In genomic region chr6:52262620-52263344, GRCh38 we compare ENCODE assay signal across 18 cellular contexts. TPM values are rescaled to one million over a fixed set of nuclear protein-coding genes. Genes with fewer than 3 reads are reported as not detected.
A peak's percentile ranks its signal among the peaks of the same experiment; 100 is the strongest.
DNase-seq lines count a peak whose midpoint lies in the region; ATAC-seq, FAIRE-seq and TF ChIP-seq lines count a peak whose summit lies in the region.
"Had no signal": no experiment of that assay in that cellular context is flagged by ENCODE, and none has a peak within 500 bp of the region (broad histone marks: within the 10 kb centered on the region; RNA-seq: fewer than 3 reads in every experiment).

No MANE protein-coding gene starts in this region.

- no peak for TF ChIP-seq POLR2A in K562 (conservative IDR thresholded peaks at IDR 0.05)
- TF ChIP-seq POLR2A in vagina (IDR thresholded peaks at IDR 0.05), result no peak

- TF ChIP-seq CTCF in K562 (IDR thresholded peaks at IDR 0.05 in 2 of 3, conservative IDR thresholded peaks at IDR 0.05 in 1 of 3; ENCODE audit: insufficient read depth in 2 of 3, low read depth in 1 of 3, low read length in 3 of 3) (no peak), vagina (IDR thresholded peaks at IDR 0.05) (no peak)

- H3K9ac ChIP-seq in K562 (ENCODE audit: insufficient read depth in 1 of 2, low read depth in 2 of 2, low read length in 2 of 2), result no peak overlapping the region

- BruUV-seq in K562 (replicated peaks; lab: Mats Ljungman, UMichigan), result no TSS peak

- H4K20me1 ChIP-seq in K562 (replicated peaks; ENCODE audit: control insufficient read depth, insufficient read depth, low read length), result no peaks in the 10 kb centered on the region; the same call in 1 of the 2 replicates

- intact Hi-C loops in activated CD4-positive, alpha-beta T cell treated with anti-CD3 and anti-CD28 coated beads for 36 hours (cut with DNase I, micrococcal nuclease), result loop anchor here (1.0 to 10.0 kb wide), 8 partner anchors 22 to 405 kb away; partner anchors contain the start of gene MCM3 (in 1 of the 2)
- intact Hi-C loops in K562 (cut with micrococcal nuclease), result no loop called here
- intact Hi-C loops in vagina (cut with DNase I), result no loop called here

- no peak overlapping the region for H2AFZ ChIP-seq in K562 (ENCODE audit: low read depth, low read length)

- H3K4me2 ChIP-seq in K562 (ENCODE audit: insufficient read depth, low read length), result no peak overlapping the region

- TF ChIP-seq EP300 in K562 (IDR thresholded peaks at IDR 0.05; ENCODE audit: low read length), result no peak

- no peak for ATAC-seq in activated CD4-positive, alpha-beta T cell treated with anti-CD3 and anti-CD28 coated beads for 36 hours
- no peak for ATAC-seq in stimulated activated naive CD8-positive, alpha-beta T cell treated with anti-CD3 and anti-CD28 coated beads, Interleukin-15, Interleukin-2, amounts not matched to agents 100 U/mL and 50 U/mL, for 24 hours
- ATAC-seq in K562, result no peak
- no peak for ATAC-seq in GM18870 (IDR thresholded peaks at IDR 0.05; ENCODE audit: unreplicated experiment)
- ATAC-seq in GM19455 (IDR thresholded peaks at IDR 0.05; ENCODE audit: unreplicated experiment), result no peak

- H3K27me3 ChIP-seq in K562 (ENCODE audit: control insufficient read depth in 2 of 2, insufficient read depth in 2 of 2, low read length in 2 of 2) (no peaks in the 10 kb centered on the region), vagina (no peaks in the 10 kb centered on the region)

- no peak for FAIRE-seq in K562 (lab: Jason Lieb, UNC)
- FAIRE-seq: H1 had no signal

- H3K4me3 Mint-ChIP-seq in activated CD4-positive, alpha-beta T cell treated with anti-CD3 and anti-CD28 coated beads for 36 hours, result no peak overlapping the region
- H3K4me3 Mint-ChIP-seq in stimulated activated naive CD8-positive, alpha-beta T cell treated with anti-CD3 and anti-CD28 coated beads, Interleukin-15, Interleukin-2, amounts not matched to agents 100 ng/mL and 50 ng/mL, for 24 hours, result no peak overlapping the region

- H3K9me3 ChIP-seq in K562 (replicated peaks; ENCODE audit: control insufficient read depth, insufficient read depth, low read depth, low read length) (no peaks in the 10 kb centered on the region), vagina (no peaks in the 10 kb centered on the region)
- H3K9me3 ChIP-seq: Caco-2 had no signal

- H3K27ac Mint-ChIP-seq in activated CD4-positive, alpha-beta T cell treated with anti-CD3 and anti-CD28 coated beads for 36 hours, result peak overlapping the region; percentile 47
- H3K27ac Mint-ChIP-seq in stimulated activated naive CD8-positive, alpha-beta T cell treated with anti-CD3 and anti-CD28 coated beads, Interleukin-15, Interleukin-2, amounts not matched to agents 100 ng/mL and 50 ng/mL, for 24 hours, result peak overlapping the region; percentile 65

- H3K4me1 ChIP-seq in K562 (replicated peaks in 1 of 2; ENCODE audit: control insufficient read depth in 2 of 2, insufficient read depth in 2 of 2, low read length in 2 of 2) (no peaks in the 10 kb centered on the region), vagina (no peaks in the 10 kb centered on the region)
- H3K4me1 ChIP-seq: Caco-2 had no signal

- peaks cover 66% of the 10 kb centered on the region for H3K36me3 Mint-ChIP-seq in activated CD4-positive, alpha-beta T cell treated with anti-CD3 and anti-CD28 coated beads for 36 hours (ENCODE audit: low read depth)
- peaks cover 71% of the 10 kb centered on the region for H3K36me3 Mint-ChIP-seq in stimulated activated naive CD8-positive, alpha-beta T cell treated with anti-CD3 and anti-CD28 coated beads, Interleukin-15, Interleukin-2, amounts not matched to agents 100 ng/mL and 50 ng/mL, for 24 hours (ENCODE audit: low read depth)

- no peak for TF ChIP-seq RAD21 in K562 (CRISPR knock-in tag; conservative IDR thresholded peaks at IDR 0.05 in 1 of 2, IDR thresholded peaks at IDR 0.05 in 1 of 2)

- in situ Hi-C loops in K562 (cut with MboI), result loop anchor here (5.0 kb wide), 1 partner anchor 100 kb away; no protein-coding TSS in a partner anchor

- H3K36me3 ChIP-seq in K562 (ENCODE audit: control insufficient read depth, insufficient read depth, low read length), result peaks cover 64% of the 10 kb centered on the region
- peaks cover 0 to 20% of the 10 kb centered on the region in 2 donors for H3K36me3 ChIP-seq in vagina

- no peaks in the 10 kb centered on the region for H3K79me2 ChIP-seq in K562 (ENCODE audit: control insufficient read depth, insufficient read depth, low read length)

- H3K27ac ChIP-seq in K562 (ENCODE audit: extremely low read depth, low read depth, low read length) (no peak overlapping the region), vagina (no peak overlapping the region)
- H3K27ac ChIP-seq: 22Rv1 had no signal

- no peaks in the 10 kb centered on the region for H3K27me3 Mint-ChIP-seq in activated CD4-positive, alpha-beta T cell treated with anti-CD3 and anti-CD28 coated beads for 36 hours
- H3K27me3 Mint-ChIP-seq in stimulated activated naive CD8-positive, alpha-beta T cell treated with anti-CD3 and anti-CD28 coated beads, Interleukin-15, Interleukin-2, amounts not matched to agents 100 ng/mL and 50 ng/mL, for 24 hours, result no peaks in the 10 kb centered on the region

- H3K4me1 Mint-ChIP-seq in activated CD4-positive, alpha-beta T cell treated with anti-CD3 and anti-CD28 coated beads for 36 hours, result peaks cover 12% of the 10 kb centered on the region
- H3K4me1 Mint-ChIP-seq in stimulated activated naive CD8-positive, alpha-beta T cell treated with anti-CD3 and anti-CD28 coated beads, Interleukin-15, Interleukin-2, amounts not matched to agents 100 ng/mL and 50 ng/mL, for 24 hours (ENCODE audit: low read depth), result peaks cover 10% of the 10 kb centered on the region

- no peaks in the 10 kb centered on the region for H3K9me1 ChIP-seq in K562 (ENCODE audit: control insufficient read depth, insufficient read depth, low read length)

- no peak overlapping the region for H3K4me3 ChIP-seq in K562
- H3K4me3 ChIP-seq in vagina, result no peak overlapping the region

- H3K9me3 Mint-ChIP-seq in activated CD4-positive, alpha-beta T cell treated with anti-CD3 and anti-CD28 coated beads for 36 hours (ENCODE audit: low read depth), result no peaks in the 10 kb centered on the region
- H3K9me3 Mint-ChIP-seq in stimulated activated naive CD8-positive, alpha-beta T cell treated with anti-CD3 and anti-CD28 coated beads, Interleukin-15, Interleukin-2, amounts not matched to agents 100 ng/mL and 50 ng/mL, for 24 hours, result no peaks in the 10 kb centered on the region

- WGBS in K562 (ENCODE audit: insufficient coverage, low coverage, missing lambda C conversion rate), result 92% methylated on average over 9 of the region's 9 CpGs

- no peak for DNase-seq in activated CD4-positive, alpha-beta T cell treated with anti-CD3 and anti-CD28 coated beads for 36 hours
- DNase-seq in activated CD4-positive, alpha-beta T cell treated with anti-CD3 and anti-CD28 coated beads for 48 hours, result no peak
- no peak for DNase-seq in stimulated activated naive CD8-positive, alpha-beta T cell treated with anti-CD3 and anti-CD28 coated beads, Interleukin-15, Interleukin-2, amounts not matched to agents 100 U/mL and 50 U/mL, for 24 hours
- no peak for DNase-seq in K562 (ENCODE audit: extremely low read depth in 1 of 4, low spot score in 3 of 4)
- DNase-seq in vagina (ENCODE audit: extremely low spot score in 2 of 2), result no peak
- DNase-seq: NCI-H226, SHP77 treated with DMSO at 0.1 percent for 48 hours had no signal

- POLR2A ChIA-PET in activated CD4-positive, alpha-beta T cell treated with anti-CD3 and anti-CD28 coated beads for 36 hours (lab: Charles Lee), result interaction anchor here (1.0 kb wide), 1 partner anchor 165 kb away, joined by 4 read pairs; no protein-coding TSS in a partner anchor
- POLR2A ChIA-PET in K562 (lab: Yijun Ruan, JAX), result interaction anchor here (1.1 to 2.2 kb wide), 2 partner anchors 20 to 22 kb away, joined by 6 read pairs; partner anchors contain the start of gene MCM3

- CTCF ChIA-PET in activated CD4-positive, alpha-beta T cell treated with anti-CD3 and anti-CD28 coated beads for 36 hours (lab: Charles Lee), result interaction anchor here (0.7 to 7.3 kb wide), 24 partner anchors 11 to 389 kb away, joined by 3 to 106 read pairs (median 6); partner anchors contain the start of gene MCM3
- CTCF ChIA-PET in K562 (lab: Yijun Ruan, JAX; ENCODE audit: low intra/inter-chr PET ratio), result no interaction called here

RNA-seq across cellular contexts. Expression of gene IL17F, which starts 18.5 kb away (rescaled TPM):
- 100 to 1,000 TPM; 155 to 157 TPM for total RNA-seq in activated CD4-positive, alpha-beta T cell treated with anti-CD3 and anti-CD28 coated beads for 36 hours
- total RNA-seq in K562 (2011; cell fraction: chromatin; rRNA removed; ENCODE audit: low replicate concordance), result not detected in 2 replicates
- not detected in 2 replicates for total RNA-seq in K562 (2011; cell fraction: nucleolus; rRNA removed)
- total RNA-seq in K562 (2011; cell fraction: nucleoplasm; rRNA removed), result not detected in 2 replicates
- total RNA-seq in K562 (2014; rRNA removed) (not detected in 2 replicates), K562 (2014; rRNA removed; fragmentation: Illumina TruSeq; extraction: Trizol) (not detected in 2 replicates), K562 (2015; rRNA removed; fragmentation: Illumina TruSeq; extraction: Trizol) (not detected in 2 replicates), K562 (2021) (not detected in 2 replicates), vagina (not detected)
- polyA plus RNA-seq in K562 (2011; rRNA removed) (not detected in 2 replicates), K562 (2014; fragmentation: Illumina TruSeq; extraction: Trizol) (not detected in 2 replicates), K562 (2014; fragmentation: Nextera tagmentation; extraction: Ambion mirVana) (not detected), K562 (2014; rRNA removed) (not detected in 2 replicates)
- polyA plus RNA-seq in K562 (2011; cell fraction: cytosol; rRNA removed), result not detected in 2 replicates
- 0.14 TPM in 1 of 2 replicates, not detected in the other for polyA plus RNA-seq in K562 (2011; cell fraction: nucleus; rRNA removed)
- polyA plus RNA-seq in K562 (2012), result not detected in 2 replicates
- polyA minus RNA-seq in K562 (2011; rRNA and poly(A)+ RNA removed), result not detected in 2 replicates
- not detected in 2 replicates for polyA minus RNA-seq in K562 (2011; cell fraction: cytosol; rRNA and poly(A)+ RNA removed)
- polyA minus RNA-seq in K562 (2011; cell fraction: nucleus; rRNA and poly(A)+ RNA removed), result not detected in 2 replicates
- total RNA-seq: Caco-2, Daoy, H1, HepG2, MCF 10A, RPMI7951 had no signal
- polyA plus RNA-seq: AG04450, HepG2 had no signal

RNA-seq across cellular contexts. Expression of gene MCM3, which starts 21.8 kb away (rescaled TPM):
- total RNA-seq in activated CD4-positive, alpha-beta T cell treated with anti-CD3 and anti-CD28 coated beads for 36 hours, result 100 to 1,000 TPM; 276 to 279 TPM
- 257 and 369 TPM in 2 replicates for total RNA-seq in K562 (2011; cell fraction: chromatin; rRNA removed; ENCODE audit: low replicate concordance)
- 237 and 246 TPM in 2 replicates for total RNA-seq in K562 (2011; cell fraction: nucleolus; rRNA removed)
- 205 and 228 TPM in 2 replicates for total RNA-seq in K562 (2011; cell fraction: nucleoplasm; rRNA removed)
- total RNA-seq in K562 (2014; rRNA removed) (245 and 270 TPM in 2 replicates), K562 (2014; rRNA removed; fragmentation: Illumina TruSeq; extraction: Trizol) (211 and 223 TPM in 2 replicates), K562 (2015; rRNA removed; fragmentation: Illumina TruSeq; extraction: Trizol) (250 and 258 TPM in 2 replicates), K562 (2021) (187 and 202 TPM in 2 replicates), vagina (36.3 TPM)
- polyA plus RNA-seq in K562 (2011; rRNA removed) (262 and 272 TPM in 2 replicates), K562 (2014; fragmentation: Illumina TruSeq; extraction: Trizol) (222 and 263 TPM in 2 replicates), K562 (2014; fragmentation: Nextera tagmentation; extraction: Ambion mirVana) (100 to 1,000 TPM in 1 of 2 experiments, 10 to 100 TPM in 1; 76.1 to 141 TPM), K562 (2014; rRNA removed) (238 and 264 TPM in 2 replicates)
- 181 and 231 TPM in 2 replicates for polyA plus RNA-seq in K562 (2011; cell fraction: cytosol; rRNA removed)
- 455 and 511 TPM in 2 replicates for polyA plus RNA-seq in K562 (2011; cell fraction: nucleus; rRNA removed)
- 160 and 166 TPM in 2 replicates for polyA plus RNA-seq in K562 (2012)
- 320 and 341 TPM in 2 replicates for polyA minus RNA-seq in K562 (2011; rRNA and poly(A)+ RNA removed)
- 122 and 130 TPM in 2 replicates for polyA minus RNA-seq in K562 (2011; cell fraction: cytosol; rRNA and poly(A)+ RNA removed)
- 198 and 295 TPM in 2 replicates for polyA minus RNA-seq in K562 (2011; cell fraction: nucleus; rRNA and poly(A)+ RNA removed)

Comparison
In these comparisons a context has a peak if more than half of its experiments do, and no peak if none do; other contexts are left out.
1. RNA of gene IL17F, which starts 18.5 kb away (total RNA-seq): 155 to 157 TPM in activated CD4-positive, alpha-beta T cell treated with anti-CD3 and anti-CD28 coated beads for 36 hours; not detected in K562 and not detected in vagina (single experiment); every median in the first group is over 100 times any median in the second.
2. intact Hi-C loops: an anchor here in activated CD4-positive, alpha-beta T cell treated with anti-CD3 and anti-CD28 coated beads for 36 hours (1.0 to 10.0 kb wide); none called in K562 and vagina.